ENCODE assay signal across 16 cellular contexts in genomic region chr12:647713-648085, GRCh38. TPM values are rescaled to one million over a fixed set of nuclear protein-coding genes. Genes with fewer than 3 reads are reported as not detected.
"Had no signal": no experiment of that assay in that cellular context is flagged by ENCODE, and none has a peak within 500 bp of the region (broad histone marks: within the 10 kb centered on the region; RNA-seq: fewer than 3 reads in every experiment).

No MANE protein-coding gene starts in this region.

- H3K27ac Mint-ChIP-seq: activated CD4-positive, alpha-beta memory T cell treated with anti-CD3 and anti-CD28 coated beads, Interleukin-2, amount 10 ng/mL, durations not matched to agents 7 days and 5 days; activated T-helper 1 cell treated with anti-CD3 and anti-CD28 coated beads, Interleukin-12 subunit alpha, Interleukin-12 subunit beta, Interleukin-2, Interleukin-4 antibody, amounts not matched to agents 30 ng/mL and 10 ng/mL and 1 ng/mL, durations not matched to agents 14 hours and 24 hours and 36 hours; stimulated activated naive B cell treated with anti-CD40 and anti-IgM and Interleukin-4, amounts not matched to agents 10 μg/mL and 1 μg/mL and 100 μg/mL, for 72 hours had no signal

- H3K9me3 Mint-ChIP-seq: activated CD4-positive, alpha-beta memory T cell treated with anti-CD3 and anti-CD28 coated beads, Interleukin-2, amount 10 ng/mL, durations not matched to agents 7 days and 5 days; activated T-helper 1 cell treated with anti-CD3 and anti-CD28 coated beads, Interleukin-12 subunit alpha, Interleukin-12 subunit beta, Interleukin-2, Interleukin-4 antibody, amounts not matched to agents 30 ng/mL and 10 ng/mL and 1 ng/mL, durations not matched to agents 14 hours and 24 hours and 36 hours had no signal

- H3K27me3 Mint-ChIP-seq: naive B cell; stimulated activated naive B cell treated with anti-CD40 and anti-IgM and Interleukin-4, amounts not matched to agents 10 μg/mL and 1 μg/mL and 100 μg/mL, for 72 hours had no signal

- H3K4me3 ChIP-seq: ascending aorta, lower lobe of right lung, smooth muscle cell had no signal

- ATAC-seq: lower lobe of right lung; stimulated activated naive B cell treated with anti-CD40 and anti-IgM and Interleukin-4, amounts not matched to agents 10 μg/mL and 1 μg/mL and 100 μg/mL, for 72 hours had no signal

- FAIRE-seq: colon, endothelial cell of umbilical vein had no signal

- H3K36me3 ChIP-seq: ascending aorta, lower lobe of right lung had no signal

- H3K4me3 Mint-ChIP-seq: activated CD4-positive, alpha-beta memory T cell treated with anti-CD3 and anti-CD28 coated beads, Interleukin-2, amount 10 ng/mL, durations not matched to agents 7 days and 5 days; activated T-helper 1 cell treated with anti-CD3 and anti-CD28 coated beads, Interleukin-12 subunit alpha, Interleukin-12 subunit beta, Interleukin-2, Interleukin-4 antibody, amounts not matched to agents 30 ng/mL and 10 ng/mL and 1 ng/mL, durations not matched to agents 14 hours and 24 hours and 36 hours; stimulated activated naive B cell treated with anti-CD40 and anti-IgM and Interleukin-4, amounts not matched to agents 10 μg/mL and 1 μg/mL and 100 μg/mL, for 72 hours had no signal

- H3K27me3 ChIP-seq: ascending aorta had no signal

- H3K9me3 ChIP-seq: ascending aorta, lower lobe of right lung had no signal

- DNase-seq: activated CD4-positive, alpha-beta memory T cell treated with anti-CD3 and anti-CD28 coated beads, Interleukin-2, amount 10 ng/mL, durations not matched to agents 7 days and 5 days; activated CD8-positive, alpha-beta memory T cell treated with anti-CD3 and anti-CD28 coated beads, Interleukin-2, amount 50 U/mL, for 4 hours; activated naive CD4-positive, alpha-beta T cell; effector CD4-positive, alpha-beta T cell; hippocampal formation; lower lobe of right lung; naive B cell; stimulated activated naive B cell treated with anti-CD40 and anti-IgM and Interleukin-4, amounts not matched to agents 10 μg/mL and 1 μg/mL and 100 μg/mL, for 72 hours; T-helper 1 cell had no signal

- H3K27ac ChIP-seq: VCaP had no signal

RNA-seq across cellular contexts. Expression of gene NINJ2, which starts 15.5 kb away (rescaled TPM):
- total RNA-seq: kidney epithelial cell had no signal
